ENCODE assay signal across 17 cellular contexts in the genomic region with DNA sequence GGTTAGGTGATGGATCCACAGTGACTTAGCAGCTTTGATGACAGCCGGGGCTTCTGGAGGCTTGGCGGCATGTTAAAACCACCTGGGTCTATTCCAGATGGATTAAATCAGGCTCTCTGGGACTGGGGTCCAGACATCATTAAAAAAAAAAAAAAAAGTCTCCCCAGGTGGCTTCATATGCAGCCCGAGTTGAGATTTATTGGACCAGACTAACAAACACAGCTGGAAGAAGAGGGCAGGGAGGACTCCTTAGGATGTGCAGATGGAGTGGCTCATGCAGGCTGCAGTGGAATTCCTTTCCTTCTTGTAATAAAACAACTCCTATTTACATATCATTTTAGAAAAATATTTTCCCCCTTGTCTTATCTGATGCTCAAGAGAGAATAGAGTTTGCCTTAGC.
DNase-seq lines count a peak whose midpoint lies in the region; ATAC-seq and TF ChIP-seq lines count a peak whose summit lies in the region.
"Had no signal": no experiment of that assay in that cellular context is flagged by ENCODE, and none has a peak within 500 bp of the region (broad histone marks: within the 10 kb centered on the region; RNA-seq: fewer than 3 reads in every experiment).

No MANE protein-coding gene starts in this region.

- H3K27ac Mint-ChIP-seq in CD4-positive, alpha-beta T cell, result peak overlapping the region; percentile 96
- peak overlapping the region in 8 of 9 donors; percentile 36 to 92 (median 74) for H3K27ac Mint-ChIP-seq in naive thymus-derived CD4-positive, alpha-beta T cell
- H3K27ac Mint-ChIP-seq: activated B cell treated with CpG ODN at 0.5 μM for 24 hours had no signal

- ATAC-seq in CD4-positive, alpha-beta T cell (ENCODE audit: poor library complexity), result no peak
- no peak for ATAC-seq in naive thymus-derived CD4-positive, alpha-beta T cell
- ATAC-seq: psoas muscle had no signal

- peaks cover 86% of the 10 kb centered on the region for H3K4me1 Mint-ChIP-seq in CD4-positive, alpha-beta T cell (ENCODE audit: low read depth)
- peaks cover 30 to 85% (median 74%) of the 10 kb centered on the region in 7 donors for H3K4me1 Mint-ChIP-seq in naive thymus-derived CD4-positive, alpha-beta T cell

- CTCF ChIA-PET in CD4-positive, alpha-beta T cell (lab: Charles Lee), result interaction anchor here (0.5 to 0.9 kb wide), 2 partner anchors 16 to 69 kb away, joined by 3 read pairs; no protein-coding TSS in a partner anchor
- CTCF ChIA-PET in naive thymus-derived CD4-positive, alpha-beta T cell (lab: Charles Lee), result interaction anchor here (0.6 to 1.3 kb wide), 4 partner anchors 12 to 829 kb away, joined by 3 to 5 read pairs (median 3); no protein-coding TSS in a partner anchor

- peak; percentile 20 for DNase-seq in NCI-H748 (lab: John Stamatoyannopoulos, UW; ENCODE audit: unreplicated experiment)
- no peak for DNase-seq in NCI-H748 treated with DMSO at 0.1 percent for 48 hours (lab: John Stamatoyannopoulos, UW)
- DNase-seq in CD4-positive, alpha-beta T cell, result no peak
- peak; percentile 51 for DNase-seq in SK-N-DZ (ENCODE audit: low spot score)
- no peak for DNase-seq in naive thymus-derived CD4-positive, alpha-beta T cell
- DNase-seq in globus pallidus (ENCODE audit: low spot score), result no peak
- no peak for DNase-seq in thyroid gland
- DNase-seq in MG63, result no peak
- DNase-seq: ACHN; activated B cell treated with CpG ODN at 0.5 μM for 24 hours; activated CD8-positive, alpha-beta memory T cell treated with anti-CD3 and anti-CD28 coated beads, Interleukin-2, amount 10 ng/mL, durations not matched to agents 7 days and 5 days; activated naive CD4-positive, alpha-beta T cell; naive thymus-derived CD8-positive, alpha-beta T cell; NCI-H2029; psoas muscle; stimulated activated naive CD4-positive, alpha-beta T cell treated with Interleukin-2 at 50 U/mL for 16 hours had no signal

- peak overlapping the region; percentile 76 for H3K4me3 Mint-ChIP-seq in CD4-positive, alpha-beta T cell
- H3K4me3 Mint-ChIP-seq in naive thymus-derived CD4-positive, alpha-beta T cell, result peak overlapping the region in 8 of 10 donors; percentile 44 to 91 (median 82)

- peaks cover 6% of the 10 kb centered on the region for H3K9me3 ChIP-seq in CD4-positive, alpha-beta T cell (ENCODE audit: control insufficient read depth, low read length)
- peaks cover 0 to 5% (median 0%) of the 10 kb centered on the region in 3 experiments for H3K9me3 ChIP-seq in naive thymus-derived CD4-positive, alpha-beta T cell (ENCODE audit: control insufficient read depth in 2 of 3, low read length in 3 of 3)
- H3K9me3 ChIP-seq in thyroid gland (no peaks in the 10 kb centered on the region), MG63 (no peaks in the 10 kb centered on the region)
- H3K9me3 ChIP-seq: ascending aorta, psoas muscle had no signal

- intact Hi-C loops in CD4-positive, alpha-beta T cell (cut with DNase I, micrococcal nuclease), result loop anchor here in 1 of 2 experiments (5.0 kb wide), 1 partner anchor 40 kb away; no protein-coding TSS in a partner anchor
- intact Hi-C loops in naive thymus-derived CD4-positive, alpha-beta T cell (cut with micrococcal nuclease), result loop anchor here in 1 of 2 donors (5.0 kb wide), 1 partner anchor 40 kb away; no protein-coding TSS in a partner anchor
- intact Hi-C loops in thyroid gland (cut with DNase I), result no loop called here

- H3K36me3 ChIP-seq in naive thymus-derived CD4-positive, alpha-beta T cell (ENCODE audit: control insufficient read depth in 2 of 3, insufficient read depth in 3 of 3, low read length in 3 of 3), result no peaks in the 10 kb centered on the region
- no peaks in the 10 kb centered on the region for H3K36me3 ChIP-seq in thyroid gland
- H3K36me3 ChIP-seq in MG63, result no peaks in the 10 kb centered on the region
- H3K36me3 ChIP-seq: ascending aorta had no signal

- no peaks in the 10 kb centered on the region for H3K9me3 Mint-ChIP-seq in CD4-positive, alpha-beta T cell
- H3K9me3 Mint-ChIP-seq in naive thymus-derived CD4-positive, alpha-beta T cell, result peaks cover 0 to 28% (median 7%) of the 10 kb centered on the region in 11 donors

- 82 to 94% methylated on average over 3 of the region's 3 CpGs for WGBS in thyroid gland, 2 donors

- TF ChIP-seq POLR2A in thyroid gland (IDR thresholded peaks at IDR 0.05), result no peak

- no peak overlapping the region for H3K27ac ChIP-seq in CD4-positive, alpha-beta T cell (ENCODE audit: low read depth, low read length)
- H3K27ac ChIP-seq in naive thymus-derived CD4-positive, alpha-beta T cell (ENCODE audit: low read depth, low read length), result no peak overlapping the region
- no peak overlapping the region for H3K27ac ChIP-seq in thyroid gland
- H3K27ac ChIP-seq: ascending aorta, psoas muscle had no signal

- H3K36me3 Mint-ChIP-seq in CD4-positive, alpha-beta T cell (ENCODE audit: low read depth), result peaks cover 4% of the 10 kb centered on the region
- peaks cover 0 to 22% (median 10%) of the 10 kb centered on the region in 5 donors for H3K36me3 Mint-ChIP-seq in naive thymus-derived CD4-positive, alpha-beta T cell

- H3K4me3 ChIP-seq in naive thymus-derived CD4-positive, alpha-beta T cell (ENCODE audit: low read length), result no peak overlapping the region
- H3K4me3 ChIP-seq in thyroid gland (replicated peaks in 1 of 3) (no peak overlapping the region), MG63 (no peak overlapping the region)
- H3K4me3 ChIP-seq: ascending aorta, psoas muscle had no signal

- peaks cover 18 to 41% of the 10 kb centered on the region in 2 donors for H3K4me1 ChIP-seq in naive thymus-derived CD4-positive, alpha-beta T cell (ENCODE audit: control insufficient read depth in 2 of 2, insufficient read depth in 2 of 2, low read length in 2 of 2)
- H3K4me1 ChIP-seq in thyroid gland, result peaks cover 5 to 8% of the 10 kb centered on the region in 2 donors
- H3K4me1 ChIP-seq: ascending aorta, psoas muscle had no signal

- no peak for TF ChIP-seq CTCF in CD4-positive, alpha-beta T cell (IDR thresholded peaks at IDR 0.05)
- TF ChIP-seq CTCF in thyroid gland (IDR thresholded peaks at IDR 0.05), result no peak

- no peaks in the 10 kb centered on the region for H3K27me3 Mint-ChIP-seq in CD4-positive, alpha-beta T cell
- H3K27me3 Mint-ChIP-seq in naive thymus-derived CD4-positive, alpha-beta T cell, result no peaks in the 10 kb centered on the region
- H3K27me3 Mint-ChIP-seq: activated B cell treated with CpG ODN at 0.5 μM for 24 hours; activated CD8-positive, alpha-beta memory T cell treated with anti-CD3 and anti-CD28 coated beads, Interleukin-2, amount 10 ng/mL, durations not matched to agents 7 days and 5 days; naive thymus-derived CD8-positive, alpha-beta T cell had no signal

- H3K27me3 ChIP-seq in CD4-positive, alpha-beta T cell (ENCODE audit: control insufficient read depth, insufficient read depth, low read length), result no peaks in the 10 kb centered on the region
- no peaks in the 10 kb centered on the region for H3K27me3 ChIP-seq in naive thymus-derived CD4-positive, alpha-beta T cell (ENCODE audit: control insufficient read depth in 2 of 2, insufficient read depth in 2 of 2, low read length in 2 of 2)
- no peaks in the 10 kb centered on the region for H3K27me3 ChIP-seq in thyroid gland
- H3K27me3 ChIP-seq in MG63, result no peaks in the 10 kb centered on the region
- H3K27me3 ChIP-seq: ascending aorta had no signal

- POLR2A ChIA-PET in CD4-positive, alpha-beta T cell (lab: Charles Lee), result interaction anchor here (0.7 to 1.5 kb wide), 7 partner anchors 9 to 239 kb away, joined by 3 to 14 read pairs (median 4); no protein-coding TSS in a partner anchor
- POLR2A ChIA-PET in naive thymus-derived CD4-positive, alpha-beta T cell (lab: Charles Lee), result interaction anchor here (1.0 to 1.4 kb wide), 3 partner anchors 18 to 244 kb away, joined by 3 to 6 read pairs (median 4); no protein-coding TSS in a partner anchor

Comparison
In these comparisons a context has a peak if more than half of its experiments do, and no peak if none do; other contexts are left out.
1. DNase-seq: peak in NCI-H748 (single experiment) and SK-N-DZ (single experiment); none in NCI-H748 treated with DMSO at 0.1 percent for 48 hours (single experiment), CD4-positive, alpha-beta T cell (0 of 10), naive thymus-derived CD4-positive, alpha-beta T cell (0 of 9), globus pallidus (single experiment), thyroid gland (0 of 2) and MG63 (single experiment).